1 cellular context compared by ENCODE assay signal in the genomic region with DNA sequence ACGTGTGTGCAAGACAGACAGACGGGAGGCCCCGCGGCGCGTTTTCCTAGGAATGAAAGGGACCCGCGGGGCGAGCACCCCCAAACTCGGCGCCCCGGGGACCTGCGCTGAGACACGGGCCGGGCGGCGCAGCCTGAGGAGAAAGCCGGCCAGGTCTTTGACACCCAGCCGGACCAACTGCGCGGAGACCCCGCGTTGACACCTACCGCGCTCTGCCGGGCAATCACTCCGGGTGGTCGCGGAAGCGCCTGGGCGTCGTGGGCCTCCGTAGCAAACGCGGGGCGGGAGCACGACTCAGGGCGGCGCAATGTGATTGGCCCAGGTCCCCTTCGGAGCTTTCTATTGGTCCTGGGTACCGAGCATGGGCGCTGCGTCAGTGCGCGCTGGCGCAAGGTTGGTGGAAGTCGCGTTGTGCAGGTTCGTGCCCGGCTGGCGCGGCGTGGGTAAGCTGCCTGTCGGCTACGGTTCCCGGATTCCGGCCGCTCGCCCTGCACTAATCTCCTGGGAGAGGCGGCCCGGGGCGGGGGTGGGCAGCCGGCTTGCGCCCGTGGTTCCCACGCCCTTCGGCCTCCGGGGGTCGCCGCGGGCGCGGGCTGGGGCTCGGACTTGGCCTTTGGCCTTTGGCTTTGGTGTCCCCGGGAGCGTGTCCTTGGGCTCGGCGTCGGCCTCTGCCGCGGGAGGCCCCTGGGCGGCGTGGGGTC.
A peak's percentile ranks its signal among the peaks of the same experiment; 100 is the strongest.
TF ChIP-seq lines count a peak whose summit lies in the region.

A gene with protein sequence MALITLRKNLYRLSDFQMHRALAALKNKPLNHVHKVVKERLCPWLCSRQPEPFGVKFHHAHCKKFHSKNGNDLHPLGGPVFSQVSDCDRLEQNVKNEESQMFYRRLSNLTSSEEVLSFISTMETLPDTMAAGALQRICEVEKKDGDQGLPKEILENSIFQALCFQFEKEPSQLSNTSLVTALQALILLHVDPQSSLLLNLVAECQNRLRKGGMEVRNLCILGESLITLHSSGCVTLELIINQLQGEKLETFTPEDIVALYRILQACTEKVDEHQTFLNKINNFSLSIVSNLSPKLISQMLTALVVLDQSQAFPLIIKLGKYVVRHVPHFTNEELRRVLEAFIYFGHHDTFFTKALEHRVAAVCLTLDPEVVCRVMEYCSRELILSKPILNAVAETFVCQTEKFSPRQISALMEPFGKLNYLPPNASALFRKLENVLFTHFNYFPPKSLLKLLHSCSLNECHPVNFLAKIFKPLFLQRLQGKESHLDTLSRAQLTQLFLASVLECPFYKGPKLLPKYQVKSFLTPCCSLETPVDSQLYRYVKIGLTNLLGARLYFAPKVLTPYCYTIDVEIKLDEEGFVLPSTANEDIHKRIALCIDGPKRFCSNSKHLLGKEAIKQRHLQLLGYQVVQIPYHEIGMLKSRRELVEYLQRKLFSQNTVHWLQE (minus strand): TSS at position 259 of the 701 bp plus-strand sequence. CDS start 948 bp downstream, outside the sequence.
Gene MTRR, plus strand, starts transcription at position 376 of the 701 bp plus-strand sequence. CDS start 1,647 bp downstream, outside the sequence.

TF ChIP-seq in HepG2, 621 proteins besides CTCF, POLR2A, EP300 and RAD21 (continued from another document and continues in another):
- no peak for TF ChIP-seq AKNA (CRISPR knock-in tag; IDR thresholded peaks at IDR 0.05; ENCODE audit: borderline replicate concordance)
- peak; percentile 86 for TF ChIP-seq ZFY (CRISPR knock-in tag; IDR thresholded peaks at IDR 0.05)
- TF ChIP-seq ZBTB3 (CRISPR knock-in tag; IDR thresholded peaks at IDR 0.05; ENCODE audit: borderline replicate concordance, low read depth), result 0 out of 2 replicates have a peak, but pooled peaks have one; percentile 15
- peak; percentile 88 for TF ChIP-seq FOXC1 (CRISPR knock-in tag; IDR thresholded peaks at IDR 0.05; ENCODE audit: borderline replicate concordance)
- no peak for TF ChIP-seq MLX (CRISPR knock-in tag; IDR thresholded peaks at IDR 0.05)
- TF ChIP-seq KAT2B (IDR thresholded peaks at IDR 0.05; ENCODE audit: borderline replicate concordance, low read depth, low read length), result no peak
- 0 out of 2 replicates have a peak, but pooled peaks have one; percentile 23 for TF ChIP-seq ZNF318 (CRISPR knock-in tag; IDR thresholded peaks at IDR 0.05)
- TF ChIP-seq ATM (IDR thresholded peaks at IDR 0.05; ENCODE audit: borderline replicate concordance), result no peak
- no peak for TF ChIP-seq MIER3 (CRISPR knock-in tag; IDR thresholded peaks at IDR 0.05; ENCODE audit: borderline replicate concordance)
- peak; percentile 20; the same call in 1 of the 2 replicates for TF ChIP-seq ZFP90 (CRISPR knock-in tag; IDR thresholded peaks at IDR 0.05; ENCODE audit: borderline replicate concordance)
- TF ChIP-seq ZNF761 (CRISPR knock-in tag; conservative IDR thresholded peaks at IDR 0.05), result no peak
- TF ChIP-seq, protein P1, sequence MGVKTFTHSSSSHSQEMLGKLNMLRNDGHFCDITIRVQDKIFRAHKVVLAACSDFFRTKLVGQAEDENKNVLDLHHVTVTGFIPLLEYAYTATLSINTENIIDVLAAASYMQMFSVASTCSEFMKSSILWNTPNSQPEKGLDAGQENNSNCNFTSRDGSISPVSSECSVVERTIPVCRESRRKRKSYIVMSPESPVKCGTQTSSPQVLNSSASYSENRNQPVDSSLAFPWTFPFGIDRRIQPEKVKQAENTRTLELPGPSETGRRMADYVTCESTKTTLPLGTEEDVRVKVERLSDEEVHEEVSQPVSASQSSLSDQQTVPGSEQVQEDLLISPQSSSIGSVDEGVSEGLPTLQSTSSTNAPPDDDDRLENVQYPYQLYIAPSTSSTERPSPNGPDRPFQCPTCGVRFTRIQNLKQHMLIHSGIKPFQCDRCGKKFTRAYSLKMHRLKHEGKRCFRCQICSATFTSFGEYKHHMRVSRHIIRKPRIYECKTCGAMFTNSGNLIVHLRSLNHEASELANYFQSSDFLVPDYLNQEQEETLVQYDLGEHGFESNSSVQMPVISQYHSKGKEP (CRISPR knock-in tag; IDR thresholded peaks at IDR 0.05), result no peak
- peak; percentile 93 for TF ChIP-seq ZNF547 (CRISPR knock-in tag; IDR thresholded peaks at IDR 0.05)
- TF ChIP-seq NFYB (CRISPR knock-in tag; IDR thresholded peaks at IDR 0.05), result peak; percentile 95
- TF ChIP-seq, protein P2, sequence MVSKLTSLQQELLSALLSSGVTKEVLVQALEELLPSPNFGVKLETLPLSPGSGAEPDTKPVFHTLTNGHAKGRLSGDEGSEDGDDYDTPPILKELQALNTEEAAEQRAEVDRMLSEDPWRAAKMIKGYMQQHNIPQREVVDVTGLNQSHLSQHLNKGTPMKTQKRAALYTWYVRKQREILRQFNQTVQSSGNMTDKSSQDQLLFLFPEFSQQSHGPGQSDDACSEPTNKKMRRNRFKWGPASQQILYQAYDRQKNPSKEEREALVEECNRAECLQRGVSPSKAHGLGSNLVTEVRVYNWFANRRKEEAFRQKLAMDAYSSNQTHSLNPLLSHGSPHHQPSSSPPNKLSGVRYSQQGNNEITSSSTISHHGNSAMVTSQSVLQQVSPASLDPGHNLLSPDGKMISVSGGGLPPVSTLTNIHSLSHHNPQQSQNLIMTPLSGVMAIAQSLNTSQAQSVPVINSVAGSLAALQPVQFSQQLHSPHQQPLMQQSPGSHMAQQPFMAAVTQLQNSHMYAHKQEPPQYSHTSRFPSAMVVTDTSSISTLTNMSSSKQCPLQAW (CRISPR knock-in tag; IDR thresholded peaks at IDR 0.05), result peak; percentile 30; the same call in 1 of the 2 replicates
- TF ChIP-seq HDAC2 (CRISPR knock-in tag; IDR thresholded peaks at IDR 0.05), result no peak
- TF ChIP-seq ZMYM4 (CRISPR knock-in tag; IDR thresholded peaks at IDR 0.05), result peak; percentile 95
- TF ChIP-seq CHD2 (IDR thresholded peaks at IDR 0.05; ENCODE audit: low read depth, low read length), result no peak
- TF ChIP-seq KDM5B (CRISPR knock-in tag; IDR thresholded peaks at IDR 0.05; ENCODE audit: borderline replicate concordance), result peak; percentile 85; the same call in 1 of the 2 replicates
- no peak for TF ChIP-seq ZNF484 (CRISPR knock-in tag; IDR thresholded peaks at IDR 0.05; ENCODE audit: borderline replicate concordance, low read depth)
- peak; percentile 97 for TF ChIP-seq ZBTB7A (CRISPR knock-in tag; IDR thresholded peaks at IDR 0.05)
- peak; percentile 11; the same call in 1 of the 2 replicates for TF ChIP-seq E2F1 (CRISPR knock-in tag; IDR thresholded peaks at IDR 0.05)
- TF ChIP-seq, protein P3, sequence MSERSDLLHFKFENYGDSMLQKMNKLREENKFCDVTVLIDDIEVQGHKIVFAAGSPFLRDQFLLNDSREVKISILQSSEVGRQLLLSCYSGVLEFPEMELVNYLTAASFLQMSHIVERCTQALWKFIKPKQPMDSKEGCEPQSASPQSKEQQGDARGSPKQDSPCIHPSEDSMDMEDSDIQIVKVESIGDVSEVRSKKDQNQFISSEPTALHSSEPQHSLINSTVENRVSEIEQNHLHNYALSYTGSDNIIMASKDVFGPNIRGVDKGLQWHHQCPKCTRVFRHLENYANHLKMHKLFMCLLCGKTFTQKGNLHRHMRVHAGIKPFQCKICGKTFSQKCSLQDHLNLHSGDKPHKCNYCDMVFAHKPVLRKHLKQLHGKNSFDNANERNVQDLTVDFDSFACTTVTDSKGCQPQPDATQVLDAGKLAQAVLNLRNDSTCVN (CRISPR knock-in tag; IDR thresholded peaks at IDR 0.05; ENCODE audit: borderline replicate concordance), result no peak
